In the genomic region with DNA sequence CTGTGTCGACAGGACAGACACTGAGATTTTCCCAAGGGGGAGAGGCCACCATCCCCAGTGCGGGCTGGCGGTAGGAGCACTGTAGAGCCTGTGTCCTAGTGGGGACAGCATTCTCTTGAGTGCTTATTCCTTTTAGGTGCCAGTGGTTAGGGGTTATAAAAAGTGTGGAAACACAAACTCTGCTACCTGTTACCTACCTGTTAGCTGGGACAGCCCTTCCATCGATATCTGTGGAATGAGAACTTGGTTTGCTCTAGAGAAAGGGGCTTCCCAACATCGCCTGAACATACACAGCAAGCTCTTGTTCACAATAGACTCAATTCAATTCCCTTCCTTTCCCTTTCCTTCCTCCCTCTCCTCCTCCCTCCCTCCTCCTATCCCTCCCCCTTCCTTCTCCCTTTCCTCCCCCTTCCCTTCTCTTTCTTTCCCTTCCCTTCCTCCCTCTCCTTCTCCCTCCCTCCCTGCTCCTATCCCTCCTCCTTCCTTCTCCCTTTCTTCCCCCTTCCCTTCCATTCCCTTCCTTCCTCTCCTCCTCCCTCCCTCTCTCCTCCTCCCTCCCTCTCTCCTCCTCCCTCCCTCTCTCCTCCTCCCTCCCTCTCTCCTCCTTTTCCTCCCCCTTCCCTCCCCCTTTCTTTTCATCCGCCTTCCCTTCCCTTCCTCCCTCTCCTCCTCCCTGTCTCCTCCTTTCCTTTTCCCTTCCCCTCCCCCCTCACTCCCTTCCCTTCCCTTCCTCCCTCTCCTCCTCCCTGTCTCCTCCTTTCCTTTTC, we compare ENCODE assay signal across 2 cellular contexts.
TF ChIP-seq lines count a peak whose summit lies in the region.

No MANE protein-coding gene starts in this region.

TF ChIP-seq in HepG2, 621 proteins besides CTCF, POLR2A, EP300 and RAD21:
- TF ChIP-seq PHF5A (CRISPR knock-in tag; IDR thresholded peaks at IDR 0.05; ENCODE audit: low read depth, unreplicated experiment), result no peak
- TF ChIP-seq HNRNPK (IDR thresholded peaks at IDR 0.05; ENCODE audit: low read depth, low read length, poor library complexity, severe bottlenecking), result peak; percentile 28

TF ChIP-seq in H1, 55 proteins besides CTCF, POLR2A, EP300 and RAD21:
- TF ChIP-seq BRCA1 (IDR thresholded peaks at IDR 0.05; ENCODE audit: low read depth, low read length) (no peak), SP2 (IDR thresholded peaks at IDR 0.05; ENCODE audit: low read length) (no peak), HDAC6 (IDR thresholded peaks at IDR 0.05; ENCODE audit: low read depth, low read length) (no peak), SP4 (IDR thresholded peaks at IDR 0.05; ENCODE audit: low read length) (no peak), TAF7 (optimal IDR thresholded peaks at IDR 0.05; ENCODE audit: borderline replicate concordance, low read depth, low read length) (no peak), RBBP5 (IDR thresholded peaks at IDR 0.05; ENCODE audit: borderline replicate concordance, low read depth, low read length) (no peak), ASH2L (IDR thresholded peaks at IDR 0.05; ENCODE audit: low read length) (no peak), CHD2 (IDR thresholded peaks at IDR 0.05; ENCODE audit: low read length) (no peak), GABPA (IDR thresholded peaks at IDR 0.05; ENCODE audit: borderline replicate concordance, insufficient read depth, low read length) (no peak), RXRA (IDR thresholded peaks at IDR 0.05; ENCODE audit: insufficient read depth, low read depth, low read length) (no peak)
- TF ChIP-seq, protein P1, sequence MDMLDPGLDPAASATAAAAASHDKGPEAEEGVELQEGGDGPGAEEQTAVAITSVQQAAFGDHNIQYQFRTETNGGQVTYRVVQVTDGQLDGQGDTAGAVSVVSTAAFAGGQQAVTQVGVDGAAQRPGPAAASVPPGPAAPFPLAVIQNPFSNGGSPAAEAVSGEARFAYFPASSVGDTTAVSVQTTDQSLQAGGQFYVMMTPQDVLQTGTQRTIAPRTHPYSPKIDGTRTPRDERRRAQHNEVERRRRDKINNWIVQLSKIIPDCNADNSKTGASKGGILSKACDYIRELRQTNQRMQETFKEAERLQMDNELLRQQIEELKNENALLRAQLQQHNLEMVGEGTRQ (IDR thresholded peaks at IDR 0.05; ENCODE audit: low read length), result no peak
TF ChIP-seq in H1: peak in this region for 0.
